ENCODE assay signal across 1 cellular context in the genomic region with DNA sequence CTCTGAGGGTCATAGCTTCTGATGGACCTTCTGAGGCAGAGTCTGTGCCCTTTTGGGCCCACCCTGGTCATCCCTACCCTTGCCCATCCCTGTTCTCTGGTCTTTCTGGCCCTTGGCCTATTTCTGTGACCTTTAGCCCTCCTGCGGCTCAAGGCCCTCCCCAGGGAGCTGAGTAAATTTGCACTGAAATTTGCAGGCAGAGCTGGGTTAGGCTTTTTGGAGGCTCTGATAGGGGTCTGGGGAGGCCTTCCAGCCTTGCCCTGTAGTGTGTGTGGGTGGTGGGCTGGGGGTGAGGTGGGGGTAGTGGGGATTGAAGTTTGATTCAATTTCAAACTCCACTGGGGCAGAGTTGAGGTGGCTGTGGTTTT.
TF ChIP-seq lines count a peak whose summit lies in the region.

No MANE protein-coding gene starts in this region.

TF ChIP-seq in H1, 55 proteins besides CTCF, POLR2A, EP300 and RAD21:
- TF ChIP-seq TCF12 (IDR thresholded peaks at IDR 0.05; ENCODE audit: low read depth, low read length): no peak
- no peak for TF ChIP-seq BACH1 (IDR thresholded peaks at IDR 0.05; ENCODE audit: low read length)
- TF ChIP-seq EZH2 (IDR thresholded peaks at IDR 0.05; ENCODE audit: low read depth, low read length, severe bottlenecking): no peak
- no peak for TF ChIP-seq SP1 (IDR thresholded peaks at IDR 0.05; ENCODE audit: low read depth, low read length)
- TF ChIP-seq GTF2F1 (IDR thresholded peaks at IDR 0.05; ENCODE audit: borderline replicate concordance, low read depth, low read length): no peak
- TF ChIP-seq NRF1 (IDR thresholded peaks at IDR 0.05; ENCODE audit: low read depth, low read length): no peak
- TF ChIP-seq RNF2 (IDR thresholded peaks at IDR 0.05; ENCODE audit: borderline replicate concordance, low read depth, low read length, missing control alignments, poor library complexity, severe bottlenecking): no peak
